In genomic region chr10:102281103-102281502, GRCh38 we compare ENCODE assay signal across 1 cellular context.
TF ChIP-seq lines count a peak whose summit lies in the region.

No MANE protein-coding gene starts in this region.

TF ChIP-seq in HepG2, 621 proteins besides CTCF, POLR2A, EP300 and RAD21:
- TF ChIP-seq PAXIP1 (CRISPR knock-in tag; conservative IDR thresholded peaks at IDR 0.05) (no peak), ATF1 (CRISPR knock-in tag; IDR thresholded peaks at IDR 0.05) (no peak), ZNF614 (CRISPR knock-in tag; IDR thresholded peaks at IDR 0.05; ENCODE audit: borderline replicate concordance) (no peak), ZMAT3 (CRISPR knock-in tag; conservative IDR thresholded peaks at IDR 0.05) (no peak), EZH2 (conservative IDR thresholded peaks at IDR 0.05; ENCODE audit: low read depth, low read length) (no peak), ZBTB4 (CRISPR knock-in tag; IDR thresholded peaks at IDR 0.05; ENCODE audit: borderline replicate concordance) (no peak), ZBTB43 (CRISPR knock-in tag; conservative IDR thresholded peaks at IDR 0.05) (no peak), YY1 (IDR thresholded peaks at IDR 0.05; ENCODE audit: insufficient read depth, insufficient replicate concordance, low read depth, low read length) (no peak), ZNF709 (CRISPR knock-in tag; IDR thresholded peaks at IDR 0.05) (no peak), SNRNP70 (IDR thresholded peaks at IDR 0.05; ENCODE audit: low read depth, low read length) (no peak), TERF1 (CRISPR knock-in tag; IDR thresholded peaks at IDR 0.05) (no peak), RAD51 (IDR thresholded peaks at IDR 0.05; ENCODE audit: borderline replicate concordance) (no peak), THRA (CRISPR knock-in tag; IDR thresholded peaks at IDR 0.05; ENCODE audit: borderline replicate concordance) (no peak), ZBTB25 (CRISPR knock-in tag; IDR thresholded peaks at IDR 0.05) (no peak), ISL2 (CRISPR knock-in tag; IDR thresholded peaks at IDR 0.05) (no peak), ZFP41 (CRISPR knock-in tag; IDR thresholded peaks at IDR 0.05; ENCODE audit: borderline replicate concordance) (no peak), POGK (CRISPR knock-in tag; conservative IDR thresholded peaks at IDR 0.05) (no peak), MLX (CRISPR knock-in tag; IDR thresholded peaks at IDR 0.05) (no peak), GTF2F1 (IDR thresholded peaks at IDR 0.05; ENCODE audit: low read length) (no peak)
